Comparison of ENCODE assay signal across 8 cellular contexts in genomic region chr6:31836676-31837611, GRCh38. TPM values are rescaled to one million over a fixed set of nuclear protein-coding genes. Genes with fewer than 3 reads are reported as not detected.
A peak's percentile ranks its signal among the peaks of the same experiment; 100 is the strongest.
DNase-seq lines count a peak whose midpoint lies in the region; ATAC-seq and TF ChIP-seq lines count a peak whose summit lies in the region.

No MANE protein-coding gene starts in this region.

- peak; percentile 41 for DNase-seq in RPMI8226
- peak; percentile 49 to 59 for DNase-seq in erythroblast (lab: John Stamatoyannopoulos, UW)
- peak in 1 of 5 donors; percentile 16 for DNase-seq in ovary
- DNase-seq in NCI-H1436 treated with DMSO at 0.1 percent for 48 hours (lab: John Stamatoyannopoulos, UW): no peak
- DNase-seq in DMS114 treated with DMSO at 0.1 percent for 48 hours (lab: John Stamatoyannopoulos, UW; ENCODE audit: unreplicated experiment): no peak

- H3K9me3 ChIP-seq in ovary: no peaks in the 10 kb centered on the region

- intact Hi-C loops in ovary (cut with DNase I): loop anchor here in 2 of 4 donors (10.0 kb wide), 2 partner anchors 102 to 292 kb away; partner anchors contain the start of genes ATP6V1G2 (in 1 of the 2), CLIC1 (in 1 of the 2), DDX39B (in 1 of the 2) and NFKBIL1 (in 1 of the 2)

- no peak for ATAC-seq in GM21515 (IDR thresholded peaks at IDR 0.05; ENCODE audit: unreplicated experiment)
- no peak for ATAC-seq in GM18511 (IDR thresholded peaks at IDR 0.05; ENCODE audit: unreplicated experiment)

- H3K27me3 ChIP-seq in ovary: no peaks in the 10 kb centered on the region

- no peaks in the 10 kb centered on the region for H3K36me3 ChIP-seq in ovary

- WGBS in ovary, 3 donors: 8 to 18% (median 16%) methylated on average over 11 of the region's 11 CpGs

- no peak for TF ChIP-seq POLR2A in erythroblast (IDR thresholded peaks at IDR 0.05; ENCODE audit: low read length)
- TF ChIP-seq POLR2A in ovary (IDR thresholded peaks at IDR 0.05): no peak

- TF ChIP-seq CTCF in GM12872 (IDR thresholded peaks at IDR 0.05; ENCODE audit: insufficient read depth, low read depth, low read length): peak; percentile 9; the same call in 1 of the 3 replicates
- TF ChIP-seq CTCF in ovary (IDR thresholded peaks at IDR 0.05): no peak

- no peaks in the 10 kb centered on the region for H3K4me1 ChIP-seq in ovary (ENCODE audit: insufficient read depth)

- H3K4me3 ChIP-seq in ovary: peak overlapping the region; percentile 97

- no peak for TF ChIP-seq EP300 in ovary (IDR thresholded peaks at IDR 0.05)

- H3K27ac ChIP-seq in ovary: peak overlapping the region; percentile 49 to 93

RNA-seq across cellular contexts. Expression of gene HSPA1B, which starts 9.4 kb away (rescaled TPM):
- total RNA-seq in ovary: 100 to 1,000 TPM; 119 to 506 (median 196) TPM
- 10 to 100 TPM; 41.9 to 66.0 TPM for polyA plus RNA-seq in ovary

RNA-seq across cellular contexts. Expression of gene HSPA1A, which starts 21.6 kb away (rescaled TPM):
- total RNA-seq in ovary: 100 to 1,000 TPM in 5 of 7 donors, 10 to 100 TPM in 2; 51.5 to 340 (median 140) TPM
- polyA plus RNA-seq in ovary: 10 to 100 TPM; 44.6 to 83.1 TPM

RNA-seq across cellular contexts. Expression of gene HSPA1L, which starts 21.9 kb away (rescaled TPM):
- total RNA-seq in ovary: 1 to 10 TPM; 1.3 to 6.1 (median 3.9) TPM
- 1 to 10 TPM; 3.2 to 6.1 TPM for polyA plus RNA-seq in ovary

RNA-seq across cellular contexts. Expression of gene NEU1, which starts 25.7 kb away (rescaled TPM):
- 10 to 100 TPM; 23.7 to 35.7 (median 28.2) TPM for total RNA-seq in ovary
- 10 to 100 TPM; 26.3 to 61.1 TPM for polyA plus RNA-seq in ovary

RNA-seq across cellular contexts. Expression of gene LSM2, which starts 30.2 kb away (rescaled TPM):
- total RNA-seq in ovary: 10 to 100 TPM; 35.9 to 58.3 (median 47.5) TPM
- polyA plus RNA-seq in ovary: 10 to 100 TPM; 51.2 to 90.7 TPM

Comparison
In these comparisons a context has a peak if more than half of its experiments do, and no peak if none do; other contexts are left out.
1. DNase-seq: peak in RPMI8226 (single experiment) and erythroblast (2 of 2); none in NCI-H1436 treated with DMSO at 0.1 percent for 48 hours (single experiment) and DMS114 treated with DMSO at 0.1 percent for 48 hours (single experiment).